Comparison of ENCODE assay signal across 8 cellular contexts in the genomic region with DNA sequence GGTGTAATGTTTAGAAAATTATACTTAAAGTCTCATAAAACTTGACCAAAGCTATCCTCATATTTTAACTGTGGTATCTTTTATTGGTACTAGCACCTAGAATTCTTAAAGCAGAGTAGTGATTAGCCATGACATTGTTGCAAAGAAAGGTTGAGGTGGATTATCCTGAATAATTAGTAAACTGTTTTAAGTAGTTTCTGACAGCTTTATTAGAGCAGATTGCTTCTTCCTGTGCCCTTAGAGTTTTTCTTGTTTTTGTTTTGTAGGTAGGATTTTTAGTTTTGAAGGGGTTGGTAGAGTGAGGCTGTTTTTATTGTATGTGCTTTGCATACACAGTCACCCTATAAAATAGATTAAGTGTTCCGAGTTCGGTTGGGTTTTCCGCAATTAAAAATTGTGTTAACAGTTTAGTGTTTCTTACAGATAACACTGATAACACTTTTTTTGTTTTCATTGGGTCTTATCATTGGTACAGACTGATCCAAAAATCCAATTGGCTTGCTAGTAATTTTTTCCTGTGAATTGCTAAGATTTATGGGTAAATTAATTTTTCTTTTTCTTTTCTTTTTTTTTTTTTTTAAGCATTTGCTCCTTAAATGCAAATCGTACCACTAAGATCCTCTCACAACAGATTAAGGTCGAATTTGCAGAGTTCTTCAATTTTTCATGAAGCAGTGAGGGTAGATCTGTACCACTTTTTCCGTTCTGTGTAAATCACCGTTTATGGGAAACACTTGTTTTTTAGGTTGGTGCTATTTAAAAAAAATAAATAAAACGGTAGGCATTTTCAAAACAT.
A peak's percentile ranks its signal among the peaks of the same experiment; 100 is the strongest.
DNase-seq lines count a peak whose midpoint lies in the region; ATAC-seq and TF ChIP-seq lines count a peak whose summit lies in the region.

No MANE protein-coding gene starts in this region.

- no peaks in the 10 kb centered on the region for H3K9me2 ChIP-seq in SU-DHL-6 (replicated peaks; ENCODE audit: insufficient read depth, low read length)

- no peak for ATAC-seq in HG02884 (IDR thresholded peaks at IDR 0.05; ENCODE audit: unreplicated experiment)
- no peak for ATAC-seq in HG03025 (IDR thresholded peaks at IDR 0.05; ENCODE audit: low FRiP score, unreplicated experiment)

- peaks cover 32% of the 10 kb centered on the region for H3F3A ChIP-seq in SU-DHL-6 (ENCODE audit: insufficient read depth)

- H3K27me3 ChIP-seq in SU-DHL-6 (ENCODE audit: low read length): no peaks in the 10 kb centered on the region

- no peak overlapping the region for H2AFZ ChIP-seq in SU-DHL-6 (ENCODE audit: low read depth, low read length, severe bottlenecking)

- peaks cover 65% of the 10 kb centered on the region for H4K20me1 ChIP-seq in SU-DHL-6 (ENCODE audit: low read depth, low read length)

- no peaks in the 10 kb centered on the region for H3K9me3 ChIP-seq in SU-DHL-6 (ENCODE audit: insufficient read depth, low read length)

- DNase-seq in GM12864 (ENCODE audit: low read depth): no peak
- DNase-seq in fibroblast of pulmonary artery (ENCODE audit: low read depth): no peak
- DNase-seq in skeletal muscle cell (ENCODE audit: low read depth): no peak
- no peak for DNase-seq in NCI-H2107 treated with DMSO at 0.1 percent for 48 hours (lab: John Stamatoyannopoulos, UW; ENCODE audit: unreplicated experiment)
- no peak for DNase-seq in medulla oblongata (ENCODE audit: extremely low spot score)

- peaks cover 80% of the 10 kb centered on the region for H3K79me2 ChIP-seq in SU-DHL-6 (ENCODE audit: insufficient read depth, low read length)

- H3K27ac ChIP-seq in SU-DHL-6 (ENCODE audit: low read depth, low read length): peak overlapping the region; percentile 4; the same call in 1 of the 2 replicates

- H3K4me3 ChIP-seq in GM12864 (ENCODE audit: low read depth, low read length): peak overlapping the region; percentile 88
- H3K4me3 ChIP-seq in SU-DHL-6 (ENCODE audit: insufficient read depth, low read length, poor library complexity, severe bottlenecking): peak overlapping the region; percentile 97
- peak overlapping the region; percentile 87 for H3K4me3 ChIP-seq in fibroblast of pulmonary artery (replicated peaks; ENCODE audit: low read depth, low read length)
- H3K4me3 ChIP-seq in skeletal muscle cell (ENCODE audit: low read depth, low read length): peak overlapping the region; percentile 97

- TF ChIP-seq CTCF in GM12864 (IDR thresholded peaks at IDR 0.05; ENCODE audit: low read depth, low read length, missing control alignments) (no peak), SU-DHL-6 (IDR thresholded peaks at IDR 0.05; ENCODE audit: insufficient read depth, low read length, poor library complexity, severe bottlenecking) (no peak), fibroblast of pulmonary artery (IDR thresholded peaks at IDR 0.05; ENCODE audit: low read length, missing control alignments) (no peak)

- peak overlapping the region; percentile 99 for H3K9ac ChIP-seq in SU-DHL-6 (ENCODE audit: low read length)

- H3K4me2 ChIP-seq in SU-DHL-6 (ENCODE audit: low read depth, low read length, poor library complexity, severe bottlenecking): peak overlapping the region; percentile 95

- H3K36me3 ChIP-seq in SU-DHL-6 (ENCODE audit: low read length): peaks cover 56% of the 10 kb centered on the region
